32 cellular contexts compared by ENCODE assay signal in the genomic region with DNA sequence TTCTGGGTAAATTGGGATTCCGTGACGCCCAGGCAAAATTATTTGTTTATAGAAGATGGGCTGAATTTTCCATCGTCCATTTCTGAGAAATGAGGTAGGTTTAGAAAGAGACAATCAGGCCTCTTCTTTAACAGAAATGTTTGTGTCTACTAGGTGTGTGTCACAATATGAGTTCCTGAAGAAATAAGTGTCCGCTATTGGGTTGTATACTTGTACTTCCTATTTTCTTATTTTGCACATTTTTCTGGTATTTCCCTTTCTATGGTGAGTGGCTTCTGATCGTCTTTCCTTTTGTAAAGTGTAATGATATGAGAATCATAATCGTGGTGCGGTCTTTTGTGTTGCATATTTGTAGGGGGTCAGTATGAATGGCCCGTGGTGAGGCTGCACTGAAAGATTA.
"Had no signal": no experiment of that assay in that cellular context is flagged by ENCODE, and none has a peak within 500 bp of the region (broad histone marks: within the 10 kb centered on the region; RNA-seq: fewer than 3 reads in every experiment).

No MANE protein-coding gene starts in this region.

- H3K4me1 ChIP-seq: prostate gland had no signal

- H3K27ac ChIP-seq: body of pancreas, gastrocnemius medialis, left ventricle myocardium inferior, pancreas, prostate gland, thyroid gland had no signal

- H3K27me3 Mint-ChIP-seq: activated CD4-positive, alpha-beta T cell treated with anti-CD3 and anti-CD28 coated beads for 36 hours; activated naive CD8-positive, alpha-beta T cell had no signal

- H2AFZ ChIP-seq: hepatocyte had no signal

- H3K4me1 Mint-ChIP-seq: activated CD4-positive, alpha-beta T cell treated with anti-CD3 and anti-CD28 coated beads for 36 hours; activated CD8-positive, alpha-beta memory T cell treated with anti-CD3 and anti-CD28 coated beads, Interleukin-2, amount 10 ng/mL, durations not matched to agents 7 days and 5 days; stimulated activated effector memory CD8-positive, alpha-beta T cell treated with anti-CD3 and anti-CD28 coated beads, Interleukin-12 subunit alpha, Interleukin-12 subunit beta, amount 100 ng/mL, for 72 hours; stimulated activated naive CD8-positive, alpha-beta T cell treated with anti-CD3 and anti-CD28 coated beads, Interleukin-15, amount 100 ng/mL, for 72 hours; T-cell had no signal

- DNase-seq: activated CD4-positive, alpha-beta T cell treated with anti-CD3 and anti-CD28 coated beads for 36 hours; activated CD4-positive, CD25-positive, alpha-beta regulatory T cell; activated CD8-positive, alpha-beta memory T cell treated with anti-CD3 and anti-CD28 coated beads, Interleukin-2, amount 10 ng/mL, durations not matched to agents 7 days and 5 days; activated CD8-positive, alpha-beta T cell treated with anti-CD3 and anti-CD28 coated beads, Interleukin-2, amount 10 ng/mL, durations not matched to agents 7 days and 5 days; activated effector memory CD4-positive, alpha-beta T cell treated with Interleukin-2 at 50 U/mL for 16 hours; activated naive CD4-positive, alpha-beta T cell treated with Interleukin-2 at 50 U/mL for 16 hours; activated T-cell treated with anti-CD3 and anti-CD28 coated beads, Interleukin-2, amount 50 U/mL, for 72 hours; anterior cingulate cortex; body of pancreas; cerebellar nuclear complex; colonic mucosa; effector CD8-positive, alpha-beta T cell; erythroblast; gastrocnemius medialis; islet precursor cell; left ventricle myocardium inferior; mesendoderm; pancreas; retina; stimulated activated CD4-positive, alpha-beta T cell treated with anti-CD3 and anti-CD28 coated beads, Interleukin-12 subunit alpha, Interleukin-12 subunit beta, amount 100 ng/mL, for 4 hours; stimulated activated CD4-positive, alpha-beta T cell treated with anti-CD3 and anti-CD28 coated beads, Interleukin-4, amount 100 ng/mL, for 24 hours; stimulated activated naive CD8-positive, alpha-beta T cell treated with anti-CD3 and anti-CD28 coated beads, Interleukin-15, amount 100 ng/mL, for 72 hours; T-cell; thyroid gland had no signal

- H3K9me3 ChIP-seq: body of pancreas, colonic mucosa, gastrocnemius medialis, left ventricle myocardium inferior, pancreas, prostate gland, thyroid gland had no signal

- H3K4me3 ChIP-seq: body of pancreas, colonic mucosa, gastrocnemius medialis, hepatocyte, left ventricle myocardium inferior, lung, pancreas, prostate gland, skin epidermis, thyroid gland had no signal

- H3K4me2 ChIP-seq: hepatocyte had no signal

- H3K4me3 Mint-ChIP-seq: activated CD4-positive, alpha-beta T cell treated with anti-CD3 and anti-CD28 coated beads for 36 hours; activated CD8-positive, alpha-beta memory T cell treated with anti-CD3 and anti-CD28 coated beads, Interleukin-2, amount 10 ng/mL, durations not matched to agents 7 days and 5 days; activated CD8-positive, alpha-beta T cell treated with anti-CD3 and anti-CD28 coated beads, Interleukin-2, amount 10 ng/mL, durations not matched to agents 7 days and 5 days; activated naive CD8-positive, alpha-beta T cell; activated T-cell treated with anti-CD3 and anti-CD28 coated beads, Interleukin-2, amount 50 U/mL, for 72 hours; natural killer cell treated with Interleukin-12 subunit alpha and Interleukin-12 subunit beta and Interleukin-15 and Interleukin-18, amount 100 ng/mL, for 72 hours; stimulated activated effector memory CD8-positive, alpha-beta T cell treated with anti-CD3 and anti-CD28 coated beads, Interleukin-12 subunit alpha, Interleukin-12 subunit beta, amount 100 ng/mL, for 72 hours; stimulated activated naive CD8-positive, alpha-beta T cell treated with anti-CD3 and anti-CD28 coated beads, Interleukin-15, amount 100 ng/mL, for 72 hours; T-cell had no signal

- H3K27me3 ChIP-seq: body of pancreas, colonic mucosa, gastrocnemius medialis, hepatocyte, pancreas, thyroid gland had no signal

- ATAC-seq: activated CD4-positive, alpha-beta T cell treated with anti-CD3 and anti-CD28 coated beads for 36 hours; activated CD8-positive, alpha-beta memory T cell treated with anti-CD3 and anti-CD28 coated beads, Interleukin-2, amount 10 ng/mL, durations not matched to agents 7 days and 5 days; activated CD8-positive, alpha-beta T cell treated with anti-CD3 and anti-CD28 coated beads, Interleukin-2, amount 10 ng/mL, durations not matched to agents 7 days and 5 days; activated T-cell treated with anti-CD3 and anti-CD28 coated beads, Interleukin-2, amount 50 U/mL, for 72 hours; body of pancreas; gastrocnemius medialis; natural killer cell treated with Interleukin-12 subunit alpha and Interleukin-12 subunit beta and Interleukin-15 and Interleukin-18, amount 100 ng/mL, for 72 hours; pancreas; sciatic nerve; stimulated activated effector memory CD8-positive, alpha-beta T cell treated with anti-CD3 and anti-CD28 coated beads, Interleukin-12 subunit alpha, Interleukin-12 subunit beta, amount 100 ng/mL, for 72 hours; stimulated activated naive CD8-positive, alpha-beta T cell treated with anti-CD3 and anti-CD28 coated beads, Interleukin-15, amount 100 ng/mL, for 72 hours; T-cell had no signal

- H3K27ac Mint-ChIP-seq: activated CD4-positive, alpha-beta T cell treated with anti-CD3 and anti-CD28 coated beads for 36 hours; activated CD8-positive, alpha-beta memory T cell treated with anti-CD3 and anti-CD28 coated beads, Interleukin-2, amount 10 ng/mL, durations not matched to agents 7 days and 5 days; activated CD8-positive, alpha-beta T cell treated with anti-CD3 and anti-CD28 coated beads, Interleukin-2, amount 10 ng/mL, durations not matched to agents 7 days and 5 days; activated naive CD8-positive, alpha-beta T cell; activated T-cell treated with anti-CD3 and anti-CD28 coated beads, Interleukin-2, amount 50 U/mL, for 72 hours; natural killer cell treated with Interleukin-12 subunit alpha and Interleukin-12 subunit beta and Interleukin-15 and Interleukin-18, amount 100 ng/mL, for 72 hours; stimulated activated effector memory CD8-positive, alpha-beta T cell treated with anti-CD3 and anti-CD28 coated beads, Interleukin-12 subunit alpha, Interleukin-12 subunit beta, amount 100 ng/mL, for 72 hours; stimulated activated naive CD8-positive, alpha-beta T cell treated with anti-CD3 and anti-CD28 coated beads, Interleukin-15, amount 100 ng/mL, for 72 hours; T-cell had no signal

- H3K9me3 Mint-ChIP-seq: activated T-cell treated with anti-CD3 and anti-CD28 coated beads, Interleukin-2, amount 50 U/mL, for 72 hours; natural killer cell treated with Interleukin-12 subunit alpha and Interleukin-12 subunit beta and Interleukin-15 and Interleukin-18, amount 100 ng/mL, for 72 hours; stimulated activated effector memory CD8-positive, alpha-beta T cell treated with anti-CD3 and anti-CD28 coated beads, Interleukin-12 subunit alpha, Interleukin-12 subunit beta, amount 100 ng/mL, for 72 hours; stimulated activated naive CD8-positive, alpha-beta T cell treated with anti-CD3 and anti-CD28 coated beads, Interleukin-15, amount 100 ng/mL, for 72 hours; T-cell had no signal

- H3K36me3 Mint-ChIP-seq: activated CD8-positive, alpha-beta memory T cell treated with anti-CD3 and anti-CD28 coated beads, Interleukin-2, amount 10 ng/mL, durations not matched to agents 7 days and 5 days; natural killer cell treated with Interleukin-12 subunit alpha and Interleukin-12 subunit beta and Interleukin-15 and Interleukin-18, amount 100 ng/mL, for 72 hours; stimulated activated effector memory CD8-positive, alpha-beta T cell treated with anti-CD3 and anti-CD28 coated beads, Interleukin-12 subunit alpha, Interleukin-12 subunit beta, amount 100 ng/mL, for 72 hours; T-cell had no signal

- H3K36me3 ChIP-seq: colonic mucosa, gastrocnemius medialis, left ventricle myocardium inferior, pancreas, prostate gland, thyroid gland had no signal
